ENCODE assay signal across 29 cellular contexts in genomic region chr7:136527554-136527953, GRCh38.
"Had no signal": no experiment of that assay in that cellular context is flagged by ENCODE, and none has a peak within 500 bp of the region (broad histone marks: within the 10 kb centered on the region; RNA-seq: fewer than 3 reads in every experiment).

No MANE protein-coding gene starts in this region.

- H3K27ac ChIP-seq: heart left ventricle, left lung, neural progenitor cell, pancreas, prostate gland, suprapubic skin, thoracic aorta, tibial artery, vagina had no signal

- H3K9ac ChIP-seq: neural progenitor cell had no signal

- H3K4me2 ChIP-seq: neural progenitor cell had no signal

- H3K9me3 Mint-ChIP-seq: mesothelial cell of epicardium, nephron progenitor cell, neural progenitor cell had no signal

- H2AFZ ChIP-seq: neural progenitor cell had no signal

- H3K9me3 ChIP-seq: heart left ventricle, pancreas, prostate gland, thoracic aorta, vagina had no signal

- H3K36me3 Mint-ChIP-seq: memory B cell; mesothelial cell of epicardium; naive B cell; natural killer cell; neural progenitor cell; stimulated activated memory B cell treated with anti-CD40 and anti-IgM and Interleukin-4, amounts not matched to agents 10 μg/mL and 1 μg/mL and 100 μg/mL, for 72 hours had no signal

- H3K4me3 Mint-ChIP-seq: immature natural killer cell; memory B cell; mesothelial cell of epicardium; naive B cell; natural killer cell; nephron progenitor cell; neural progenitor cell; stimulated activated memory B cell treated with anti-CD40 and anti-IgM and Interleukin-4, amounts not matched to agents 10 μg/mL and 1 μg/mL and 100 μg/mL, for 72 hours had no signal

- H3K36me3 ChIP-seq: heart left ventricle, left lung, neural progenitor cell, pancreas, prostate gland, suprapubic skin, thoracic aorta, tibial artery, vagina had no signal

- ATAC-seq: left colon; left lung; natural killer cell; pancreas; right cardiac atrium; sciatic nerve; stimulated activated memory B cell treated with anti-CD40 and anti-IgM and Interleukin-4, amounts not matched to agents 10 μg/mL and 1 μg/mL and 100 μg/mL, for 72 hours had no signal

- H3K27me3 ChIP-seq: heart left ventricle, left lung, neural progenitor cell, suprapubic skin, tibial artery, vagina had no signal

- H3K4me3 ChIP-seq: heart left ventricle, left lung, neural progenitor cell, pancreas, prostate gland, suprapubic skin, thoracic aorta, tibial artery, vagina had no signal

- FAIRE-seq: islet of Langerhans, kidney, pancreas, small intestine had no signal

- H3K4me1 Mint-ChIP-seq: immature natural killer cell; memory B cell; naive B cell; natural killer cell; nephron progenitor cell; stimulated activated memory B cell treated with anti-CD40 and anti-IgM and Interleukin-4, amounts not matched to agents 10 μg/mL and 1 μg/mL and 100 μg/mL, for 72 hours had no signal

- H3K27me3 Mint-ChIP-seq: memory B cell; naive B cell; stimulated activated memory B cell treated with anti-CD40 and anti-IgM and Interleukin-4, amounts not matched to agents 10 μg/mL and 1 μg/mL and 100 μg/mL, for 72 hours had no signal

- H3K27ac Mint-ChIP-seq: immature natural killer cell; memory B cell; naive B cell; natural killer cell; nephron progenitor cell; neural progenitor cell; stimulated activated memory B cell treated with anti-CD40 and anti-IgM and Interleukin-4, amounts not matched to agents 10 μg/mL and 1 μg/mL and 100 μg/mL, for 72 hours had no signal

- DNase-seq: heart left ventricle; hypothalamus; immature natural killer cell; kidney; left colon; left lung; naive B cell; natural killer cell; nephron progenitor cell; retina; small intestine; stimulated activated CD4-positive, alpha-beta T cell treated with anti-CD3 and anti-CD28 coated beads, Interleukin-1b, Interleukin-23, amount 100 ng/mL, for 48 hours; stimulated activated CD4-positive, alpha-beta T cell treated with anti-CD3 and anti-CD28 coated beads, Interleukin-2, amount 100 ng/mL, for 48 hours; stimulated activated CD4-positive, alpha-beta T cell treated with anti-CD3 and anti-CD28 coated beads, Interleukin-4, amount 100 ng/mL, for 4 hours; stimulated activated CD8-positive, alpha-beta memory T cell treated with anti-CD3 and anti-CD28 coated beads, Interleukin-4, amount 100 ng/mL, for 48 hours; stimulated activated naive CD4-positive, alpha-beta T cell treated with Interleukin-2 at 50 U/mL for 16 hours; tibial artery had no signal

- H3K4me1 ChIP-seq: heart left ventricle, left lung, neural progenitor cell, pancreas, prostate gland, suprapubic skin, tibial artery, vagina had no signal
